Comparison of ENCODE assay signal across 1 cellular context in the genomic region with DNA sequence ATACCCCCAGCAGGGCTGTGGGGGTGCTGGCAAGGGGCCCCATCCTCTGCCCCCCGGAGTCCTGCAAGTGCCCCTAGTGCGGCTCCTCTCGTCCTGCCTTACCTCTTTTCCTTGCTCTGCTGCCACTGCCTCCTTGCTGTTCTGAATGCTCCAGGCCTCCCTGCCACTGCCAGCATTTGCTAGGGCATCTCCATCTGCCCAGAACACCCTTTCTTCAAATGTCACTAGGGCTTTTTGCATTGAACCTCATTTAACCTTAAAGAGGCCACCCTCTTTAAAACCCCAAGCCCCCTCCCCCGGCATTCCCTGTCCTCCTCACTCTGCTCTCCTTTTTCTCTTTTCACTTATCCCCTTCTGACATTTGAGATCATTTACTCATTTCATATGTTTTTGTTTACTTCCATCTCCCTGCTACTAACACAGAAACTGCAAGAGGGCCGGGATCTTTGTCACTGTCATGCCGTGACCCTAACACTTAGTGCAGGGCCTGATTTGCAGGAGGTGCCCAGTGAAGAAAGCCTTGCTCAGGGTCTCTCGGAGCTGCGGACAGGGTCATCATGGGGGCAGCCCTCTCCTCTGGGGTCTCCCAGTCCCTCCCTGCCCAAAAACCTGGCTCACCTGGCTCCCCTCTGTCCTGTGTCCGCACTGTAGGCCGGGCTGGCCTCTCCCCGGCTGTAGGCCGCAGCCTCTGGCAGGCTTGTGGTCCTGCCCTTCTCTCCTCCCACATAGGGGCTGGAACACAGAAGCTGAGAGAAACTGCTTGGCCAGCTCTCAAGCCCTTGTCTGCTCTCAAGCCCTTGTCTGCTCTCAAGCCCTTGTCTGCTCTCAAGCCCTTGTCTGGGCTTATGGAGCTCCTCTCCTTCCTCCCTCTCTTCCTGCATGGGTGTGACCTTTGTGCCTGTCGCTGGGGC.
TF ChIP-seq lines count a peak whose summit lies in the region.

A gene (minus strand): TSS at position 690 of the 911 bp plus-strand sequence. CDS start 2,084 bp downstream, outside the sequence.

TF ChIP-seq in IMR-90, 13 proteins besides CTCF, POLR2A, EP300 and RAD21 (continued from another document):
- TF ChIP-seq, protein P1, sequence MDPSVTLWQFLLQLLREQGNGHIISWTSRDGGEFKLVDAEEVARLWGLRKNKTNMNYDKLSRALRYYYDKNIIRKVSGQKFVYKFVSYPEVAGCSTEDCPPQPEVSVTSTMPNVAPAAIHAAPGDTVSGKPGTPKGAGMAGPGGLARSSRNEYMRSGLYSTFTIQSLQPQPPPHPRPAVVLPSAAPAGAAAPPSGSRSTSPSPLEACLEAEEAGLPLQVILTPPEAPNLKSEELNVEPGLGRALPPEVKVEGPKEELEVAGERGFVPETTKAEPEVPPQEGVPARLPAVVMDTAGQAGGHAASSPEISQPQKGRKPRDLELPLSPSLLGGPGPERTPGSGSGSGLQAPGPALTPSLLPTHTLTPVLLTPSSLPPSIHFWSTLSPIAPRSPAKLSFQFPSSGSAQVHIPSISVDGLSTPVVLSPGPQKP (IDR thresholded peaks at IDR 0.05; ENCODE audit: borderline replicate concordance, low read depth, low read length) = no peak
- TF ChIP-seq, protein P2, sequence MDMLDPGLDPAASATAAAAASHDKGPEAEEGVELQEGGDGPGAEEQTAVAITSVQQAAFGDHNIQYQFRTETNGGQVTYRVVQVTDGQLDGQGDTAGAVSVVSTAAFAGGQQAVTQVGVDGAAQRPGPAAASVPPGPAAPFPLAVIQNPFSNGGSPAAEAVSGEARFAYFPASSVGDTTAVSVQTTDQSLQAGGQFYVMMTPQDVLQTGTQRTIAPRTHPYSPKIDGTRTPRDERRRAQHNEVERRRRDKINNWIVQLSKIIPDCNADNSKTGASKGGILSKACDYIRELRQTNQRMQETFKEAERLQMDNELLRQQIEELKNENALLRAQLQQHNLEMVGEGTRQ (IDR thresholded peaks at IDR 0.05; ENCODE audit: low read depth, low read length) = no peak
